Comparison of ENCODE assay signal across 1 cellular context in the genomic region with DNA sequence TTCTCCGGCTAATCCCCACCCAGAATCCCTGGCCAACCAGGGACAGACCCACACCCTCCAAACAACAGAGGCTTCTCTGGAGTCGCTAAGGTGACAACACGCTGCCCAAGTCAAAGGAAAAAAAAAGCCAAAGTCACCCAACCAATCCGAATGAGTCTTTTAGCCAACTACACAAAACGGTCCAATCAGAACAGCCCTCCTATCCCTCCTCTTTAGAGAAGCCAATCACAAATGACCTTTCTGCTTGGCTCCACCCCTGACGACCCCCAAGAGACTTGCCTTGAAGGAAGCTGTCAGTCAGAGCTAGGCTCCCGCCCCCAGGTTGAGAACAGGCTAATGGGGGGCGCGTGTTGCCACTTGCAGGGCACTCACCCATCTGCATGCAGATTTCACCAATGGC.
TF ChIP-seq lines count a peak whose summit lies in the region.

No MANE protein-coding gene starts in this region.

TF ChIP-seq in GM23338, 12 proteins besides CTCF, POLR2A, EP300 and RAD21 (continued from another document):
- TF ChIP-seq, protein P1, sequence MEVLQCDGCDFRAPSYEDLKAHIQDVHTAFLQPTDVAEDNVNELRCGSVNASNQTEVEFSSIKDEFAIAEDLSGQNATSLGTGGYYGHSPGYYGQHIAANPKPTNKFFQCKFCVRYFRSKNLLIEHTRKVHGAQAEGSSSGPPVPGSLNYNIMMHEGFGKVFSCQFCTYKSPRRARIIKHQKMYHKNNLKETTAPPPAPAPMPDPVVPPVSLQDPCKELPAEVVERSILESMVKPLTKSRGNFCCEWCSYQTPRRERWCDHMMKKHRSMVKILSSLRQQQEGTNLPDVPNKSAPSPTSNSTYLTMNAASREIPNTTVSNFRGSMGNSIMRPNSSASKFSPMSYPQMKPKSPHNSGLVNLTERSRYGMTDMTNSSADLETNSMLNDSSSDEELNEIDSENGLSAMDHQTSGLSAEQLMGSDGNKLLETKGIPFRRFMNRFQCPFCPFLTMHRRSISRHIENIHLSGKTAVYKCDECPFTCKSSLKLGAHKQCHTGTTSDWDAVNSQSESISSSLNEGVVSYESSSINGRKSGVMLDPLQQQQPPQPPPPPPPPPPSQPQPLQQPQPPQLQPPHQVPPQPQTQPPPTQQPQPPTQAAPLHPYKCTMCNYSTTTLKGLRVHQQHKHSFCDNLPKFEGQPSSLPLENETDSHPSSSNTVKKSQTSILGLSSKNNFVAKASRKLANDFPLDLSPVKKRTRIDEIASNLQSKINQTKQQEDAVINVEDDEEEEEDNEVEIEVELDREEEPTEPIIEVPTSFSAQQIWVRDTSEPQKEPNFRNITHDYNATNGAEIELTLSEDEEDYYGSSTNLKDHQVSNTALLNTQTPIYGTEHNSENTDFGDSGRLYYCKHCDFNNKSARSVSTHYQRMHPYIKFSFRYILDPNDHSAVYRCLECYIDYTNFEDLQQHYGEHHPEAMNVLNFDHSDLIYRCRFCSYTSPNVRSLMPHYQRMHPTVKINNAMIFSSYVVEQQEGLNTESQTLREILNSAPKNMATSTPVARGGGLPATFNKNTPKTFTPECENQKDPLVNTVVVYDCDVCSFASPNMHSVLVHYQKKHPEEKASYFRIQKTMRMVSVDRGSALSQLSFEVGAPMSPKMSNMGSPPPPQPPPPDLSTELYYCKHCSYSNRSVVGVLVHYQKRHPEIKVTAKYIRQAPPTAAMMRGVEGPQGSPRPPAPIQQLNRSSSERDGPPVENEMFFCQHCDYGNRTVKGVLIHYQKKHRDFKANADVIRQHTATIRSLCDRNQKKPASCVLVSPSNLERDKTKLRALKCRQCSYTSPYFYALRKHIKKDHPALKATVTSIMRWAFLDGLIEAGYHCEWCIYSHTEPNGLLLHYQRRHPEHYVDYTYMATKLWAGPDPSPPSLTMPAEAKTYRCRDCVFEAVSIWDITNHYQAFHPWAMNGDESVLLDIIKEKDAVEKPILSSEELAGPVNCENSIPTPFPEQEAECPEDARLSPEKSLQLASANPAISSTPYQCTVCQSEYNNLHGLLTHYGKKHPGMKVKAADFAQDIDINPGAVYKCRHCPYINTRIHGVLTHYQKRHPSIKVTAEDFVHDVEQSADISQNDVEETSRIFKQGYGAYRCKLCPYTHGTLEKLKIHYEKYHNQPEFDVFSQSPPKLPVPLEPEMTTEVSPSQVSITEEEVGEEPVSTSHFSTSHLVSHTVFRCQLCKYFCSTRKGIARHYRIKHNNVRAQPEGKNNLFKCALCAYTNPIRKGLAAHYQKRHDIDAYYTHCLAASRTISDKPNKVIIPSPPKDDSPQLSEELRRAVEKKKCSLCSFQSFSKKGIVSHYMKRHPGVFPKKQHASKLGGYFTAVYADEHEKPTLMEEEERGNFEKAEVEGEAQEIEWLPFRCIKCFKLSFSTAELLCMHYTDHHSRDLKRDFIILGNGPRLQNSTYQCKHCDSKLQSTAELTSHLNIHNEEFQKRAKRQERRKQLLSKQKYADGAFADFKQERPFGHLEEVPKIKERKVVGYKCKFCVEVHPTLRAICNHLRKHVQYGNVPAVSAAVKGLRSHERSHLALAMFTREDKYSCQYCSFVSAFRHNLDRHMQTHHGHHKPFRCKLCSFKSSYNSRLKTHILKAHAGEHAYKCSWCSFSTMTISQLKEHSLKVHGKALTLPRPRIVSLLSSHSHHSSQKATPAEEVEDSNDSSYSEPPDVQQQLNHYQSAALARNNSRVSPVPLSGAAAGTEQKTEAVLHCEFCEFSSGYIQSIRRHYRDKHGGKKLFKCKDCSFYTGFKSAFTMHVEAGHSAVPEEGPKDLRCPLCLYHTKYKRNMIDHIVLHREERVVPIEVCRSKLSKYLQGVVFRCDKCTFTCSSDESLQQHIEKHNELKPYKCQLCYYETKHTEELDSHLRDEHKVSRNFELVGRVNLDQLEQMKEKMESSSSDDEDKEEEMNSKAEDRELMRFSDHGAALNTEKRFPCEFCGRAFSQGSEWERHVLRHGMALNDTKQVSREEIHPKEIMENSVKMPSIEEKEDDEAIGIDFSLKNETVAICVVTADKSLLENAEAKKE (CRISPR knock-in tag; IDR thresholded peaks at IDR 0.05), result no peak
